In the genomic region with DNA sequence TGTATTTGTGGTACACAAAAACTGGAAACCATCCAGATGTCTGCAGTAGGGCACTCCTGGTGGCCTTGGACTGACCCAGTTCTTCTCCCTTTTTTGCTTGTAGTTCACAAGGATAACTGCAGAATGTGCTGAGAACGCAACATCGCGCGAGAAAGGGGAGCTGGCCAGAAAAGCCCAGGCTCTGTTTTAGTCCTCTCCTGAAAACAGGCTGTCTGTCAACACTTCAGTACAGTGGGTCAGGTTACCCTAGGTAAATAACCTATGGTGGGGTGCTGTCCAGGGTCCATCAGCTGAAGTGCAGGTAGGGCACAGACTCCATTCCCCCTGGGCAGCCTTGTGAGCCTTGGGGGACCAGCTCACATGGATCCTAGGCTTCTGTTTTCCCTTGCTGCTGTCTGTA, we compare ENCODE assay signal across 19 cellular contexts.
"Had no signal": no experiment of that assay in that cellular context is flagged by ENCODE, and none has a peak within 500 bp of the region (broad histone marks: within the 10 kb centered on the region; RNA-seq: fewer than 3 reads in every experiment).

No MANE protein-coding gene starts in this region.

- H3K9me3 Mint-ChIP-seq: activated CD4-positive, alpha-beta T cell treated with anti-CD3 and anti-CD28 coated beads, Interleukin-2, amount 10 ng/mL, durations not matched to agents 7 days and 5 days; activated naive CD4-positive, alpha-beta T cell treated with anti-CD3 and anti-CD28 coated beads, Interleukin-2, amount 50 U/mL, for 72 hours; activated T-cell treated with anti-CD3 and anti-CD28 coated beads, Interleukin-2, amount 50 U/mL, for 72 hours; neural crest cell; T-helper 2 cell treated with Interferon-gamma antibody and Interleukin-4, amounts not matched to agents 5 μg/mL and 100 μg/mL, for 36 hours had no signal

- H3K27ac ChIP-seq: colonic mucosa, esophagus squamous epithelium, lower lobe of right lung, ovary, tibial artery had no signal

- H3K4me1 Mint-ChIP-seq: activated CD4-positive, alpha-beta T cell treated with anti-CD3 and anti-CD28 coated beads, Interleukin-2, amount 10 ng/mL, durations not matched to agents 7 days and 5 days; neural crest cell had no signal

- H3K36me3 ChIP-seq: colonic mucosa, esophagus squamous epithelium, lower lobe of right lung, ovary, tibial artery had no signal

- ATAC-seq: activated naive CD4-positive, alpha-beta T cell treated with anti-CD3 and anti-CD28 coated beads, Interleukin-2, amount 50 U/mL, for 72 hours; activated T-cell treated with anti-CD3 and anti-CD28 coated beads, Interleukin-2, amount 50 U/mL, for 72 hours; left cardiac atrium; lower lobe of right lung had no signal

- H3K9me3 ChIP-seq: colonic mucosa, esophagus squamous epithelium, lower lobe of right lung, ovary, tibial artery had no signal

- H3K4me3 ChIP-seq: colonic mucosa, esophagus squamous epithelium, lower lobe of right lung, ovary, tibial artery had no signal

- H3K27me3 Mint-ChIP-seq: activated CD4-positive, alpha-beta T cell treated with anti-CD3 and anti-CD28 coated beads, Interleukin-2, amount 10 ng/mL, durations not matched to agents 7 days and 5 days had no signal

- H3K27me3 ChIP-seq: colonic mucosa, esophagus squamous epithelium, ovary, tibial artery had no signal

- DNase-seq: activated CD4-positive, alpha-beta T cell treated with anti-CD3 and anti-CD28 coated beads, Interleukin-2, amount 10 ng/mL, durations not matched to agents 7 days and 5 days; activated CD8-positive, alpha-beta memory T cell treated with anti-CD3 and anti-CD28 coated beads, Interleukin-2, amount 50 U/mL, for 48 hours; activated gamma-delta T cell; activated T-cell treated with anti-CD3 and anti-CD28 coated beads, Interleukin-2, amount 50 U/mL, for 72 hours; caudate nucleus; colonic mucosa; effector CD4-positive, alpha-beta T cell; esophagus squamous epithelium; left cardiac atrium; lower lobe of right lung; midbrain; ovary; stimulated activated CD4-positive, alpha-beta T cell treated with anti-CD3 and anti-CD28 coated beads, Interleukin-1b, Interleukin-23, amount 100 ng/mL, for 48 hours; tibial artery had no signal

- H3K4me3 Mint-ChIP-seq: activated CD4-positive, alpha-beta T cell treated with anti-CD3 and anti-CD28 coated beads, Interleukin-2, amount 10 ng/mL, durations not matched to agents 7 days and 5 days; activated T-cell treated with anti-CD3 and anti-CD28 coated beads, Interleukin-2, amount 50 U/mL, for 72 hours; neural crest cell; T-helper 2 cell treated with Interferon-gamma antibody and Interleukin-4, amounts not matched to agents 5 μg/mL and 100 μg/mL, for 36 hours had no signal

- H3K27ac Mint-ChIP-seq: activated CD4-positive, alpha-beta T cell treated with anti-CD3 and anti-CD28 coated beads, Interleukin-2, amount 10 ng/mL, durations not matched to agents 7 days and 5 days; activated naive CD4-positive, alpha-beta T cell treated with anti-CD3 and anti-CD28 coated beads, Interleukin-2, amount 50 U/mL, for 72 hours; activated T-cell treated with anti-CD3 and anti-CD28 coated beads, Interleukin-2, amount 50 U/mL, for 72 hours; T-helper 2 cell treated with Interferon-gamma antibody and Interleukin-4, amounts not matched to agents 5 μg/mL and 100 μg/mL, for 36 hours had no signal

- H3K36me3 Mint-ChIP-seq: activated naive CD4-positive, alpha-beta T cell treated with anti-CD3 and anti-CD28 coated beads, Interleukin-2, amount 50 U/mL, for 72 hours had no signal

- FAIRE-seq: endothelial cell of umbilical vein, urothelium cell line had no signal

- H3K4me1 ChIP-seq: colonic mucosa, esophagus squamous epithelium, lower lobe of right lung, tibial artery had no signal
